ENCODE assay signal across 1 cellular context in genomic region chr1:21325731-21326387, GRCh38.
TF ChIP-seq lines count a peak whose summit lies in the region.

No MANE protein-coding gene starts in this region.

TF ChIP-seq in SK-N-SH, 30 proteins besides CTCF, POLR2A, EP300 and RAD21 (continued from another document):
- TF ChIP-seq MAX (IDR thresholded peaks at IDR 0.05; ENCODE audit: low read depth): no peak
- TF ChIP-seq RFX5 (IDR thresholded peaks at IDR 0.05; ENCODE audit: low read length): no peak
- TF ChIP-seq FOSL2 (IDR thresholded peaks at IDR 0.05; ENCODE audit: borderline replicate concordance, low read depth): no peak
- TF ChIP-seq POLR2AphosphoS5 (IDR thresholded peaks at IDR 0.05; ENCODE audit: low read depth, low read length): no peak
- TF ChIP-seq USF1 (IDR thresholded peaks at IDR 0.05; ENCODE audit: borderline replicate concordance, low read depth): no peak
- TF ChIP-seq NRF1 (IDR thresholded peaks at IDR 0.05; ENCODE audit: low read depth, low read length): no peak
- TF ChIP-seq SMC3 (IDR thresholded peaks at IDR 0.05; ENCODE audit: low read depth, low read length): no peak
- no peak for TF ChIP-seq MXI1 (IDR thresholded peaks at IDR 0.05; ENCODE audit: low read depth, low read length)
- TF ChIP-seq TEAD4 (IDR thresholded peaks at IDR 0.05; ENCODE audit: borderline replicate concordance, insufficient read depth): no peak
